In the genomic region with DNA sequence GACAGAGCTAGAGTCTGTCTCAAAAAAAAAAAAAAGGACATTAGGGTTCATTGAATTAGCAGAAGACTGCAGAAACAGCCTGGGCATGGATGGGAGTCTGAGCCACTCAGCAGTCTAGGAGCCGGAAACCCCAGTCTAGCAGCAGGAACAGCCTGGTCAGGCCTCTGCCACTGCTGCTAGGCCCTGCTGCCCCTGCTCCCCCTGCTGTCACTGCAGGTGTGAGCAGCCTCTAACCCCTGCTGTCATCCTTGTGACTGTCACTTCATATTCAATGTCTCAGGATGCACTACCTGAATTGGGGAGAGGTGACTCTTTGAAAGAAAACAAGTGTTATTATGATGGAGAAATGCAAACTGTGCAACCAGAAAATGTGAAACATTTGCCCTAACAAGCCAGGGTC, we compare ENCODE assay signal across 9 cellular contexts. TPM values are rescaled to one million over a fixed set of nuclear protein-coding genes. Genes with fewer than 3 reads are reported as not detected.
DNase-seq lines count a peak whose midpoint lies in the region; ATAC-seq, FAIRE-seq and TF ChIP-seq lines count a peak whose summit lies in the region.
"Had no signal": no experiment of that assay in that cellular context is flagged by ENCODE, and none has a peak within 500 bp of the region (broad histone marks: within the 10 kb centered on the region; RNA-seq: fewer than 3 reads in every experiment).

No MANE protein-coding gene starts in this region.

- H3K4me3 Mint-ChIP-seq in WTC11: no peak overlapping the region

- H3K27ac Mint-ChIP-seq in WTC11: peak overlapping the region; percentile 47

- ATAC-seq in WTC11 (peak; percentile 93), GM21423 (IDR thresholded peaks at IDR 0.05; ENCODE audit: unreplicated experiment) (no peak), HG03135 (IDR thresholded peaks at IDR 0.05; ENCODE audit: unreplicated experiment) (no peak)

- H3K36me3 Mint-ChIP-seq in WTC11: no peaks in the 10 kb centered on the region

- H3K9me3 Mint-ChIP-seq in WTC11: no peaks in the 10 kb centered on the region

- no peak for TF ChIP-seq POLR2A in GM12892 (IDR thresholded peaks at IDR 0.05; ENCODE audit: low read depth, low read length)

- peaks cover 40% of the 10 kb centered on the region for H3K4me1 Mint-ChIP-seq in WTC11

- DNase-seq in BE2C: peak; percentile 45
- DNase-seq in GM12892 (ENCODE audit: insufficient read length): peak; percentile 36
- DNase-seq in WTC11 (ENCODE audit: low spot score): peak; percentile 63
- DNase-seq in iPS DF 6.9 (ENCODE audit: low read depth, low spot score): peak; percentile 54
- DNase-seq in small intestine: no peak
- DNase-seq in MV-4-11 (lab: John Stamatoyannopoulos, UW): no peak

- no peaks in the 10 kb centered on the region for H3K9me3 ChIP-seq in BE2C
- no peaks in the 10 kb centered on the region for H3K9me3 ChIP-seq in iPS DF 6.9 (ENCODE audit: control insufficient read depth, insufficient read depth, low read length)
- H3K9me3 ChIP-seq in small intestine (ENCODE audit: control insufficient read depth, low read depth): no peaks in the 10 kb centered on the region

- no peaks in the 10 kb centered on the region for H3K27me3 ChIP-seq in BE2C
- H3K27me3 ChIP-seq in iPS DF 6.9 (ENCODE audit: control insufficient read depth, insufficient read depth, low read length): no peaks in the 10 kb centered on the region
- H3K27me3 ChIP-seq in small intestine (ENCODE audit: control insufficient read depth in 2 of 2, insufficient read depth in 2 of 2, low read length in 2 of 2): no peaks in the 10 kb centered on the region

- CTCF ChIA-PET in WTC11 (lab: Charles Lee): interaction anchor here (0.7 to 1.0 kb wide), 2 partner anchors 9 to 100 kb away, joined by 3 read pairs; no protein-coding TSS in a partner anchor

- WGBS in iPS DF 6.9 (ENCODE audit: insufficient coverage, insufficient read length): no CpG with 5 or more reads among the region's 1 CpG
- 42 to 78% (median 76%) methylated on average over 1 of the region's 1 CpG for WGBS in small intestine, 3 donors

- peak; percentile 50 for TF ChIP-seq CTCF in BE2C (IDR thresholded peaks at IDR 0.05; ENCODE audit: low read depth, low read length)
- no peak for TF ChIP-seq CTCF in WTC11 (IDR thresholded peaks at IDR 0.05)

- FAIRE-seq in GM12892 (lab: Jason Lieb, UNC) (no peak), small intestine (lab: Jason Lieb, UNC) (no peak)

- no peaks in the 10 kb centered on the region for H3K36me3 ChIP-seq in BE2C
- no peaks in the 10 kb centered on the region for H3K36me3 ChIP-seq in iPS DF 6.9 (ENCODE audit: control insufficient read depth, insufficient read depth, low read length)
- no peaks in the 10 kb centered on the region for H3K36me3 ChIP-seq in small intestine (ENCODE audit: control insufficient read depth in 2 of 2, insufficient read depth in 2 of 2, low read length in 2 of 2)

- H3K4me1 ChIP-seq in BE2C (no peaks in the 10 kb centered on the region), iPS DF 6.9 (ENCODE audit: control insufficient read depth, insufficient read depth, low read length) (no peaks in the 10 kb centered on the region), small intestine (ENCODE audit: control insufficient read depth in 2 of 2, insufficient read depth in 1 of 2, low read depth in 1 of 2, low read length in 1 of 2) (no peaks in the 10 kb centered on the region)

- H3K4me3 ChIP-seq in BE2C (ENCODE audit: low read depth, low read length) (no peak overlapping the region), iPS DF 6.9 (ENCODE audit: low read length) (no peak overlapping the region), small intestine (ENCODE audit: low read depth in 1 of 2, low read length in 2 of 2) (no peak overlapping the region)

- no peaks in the 10 kb centered on the region for H3K27me3 Mint-ChIP-seq in WTC11 (ENCODE audit: low read depth)

- POLR2A ChIA-PET in WTC11 (lab: Charles Lee): interaction anchor here (0.7 kb wide), 1 partner anchor 175 kb away, joined by 5 read pairs; no protein-coding TSS in a partner anchor

- H3K27ac ChIP-seq in iPS DF 6.9 (ENCODE audit: low read length) (no peak overlapping the region), small intestine (ENCODE audit: low read depth in 1 of 2, low read length in 1 of 2) (no peak overlapping the region)

TF ChIP-seq in WTC11, 78 proteins besides CTCF, POLR2A, EP300 and RAD21:
- no peak for TF ChIP-seq ZNF281 (CRISPR knock-in tag; IDR thresholded peaks at IDR 0.05)
- TF ChIP-seq, protein P1, sequence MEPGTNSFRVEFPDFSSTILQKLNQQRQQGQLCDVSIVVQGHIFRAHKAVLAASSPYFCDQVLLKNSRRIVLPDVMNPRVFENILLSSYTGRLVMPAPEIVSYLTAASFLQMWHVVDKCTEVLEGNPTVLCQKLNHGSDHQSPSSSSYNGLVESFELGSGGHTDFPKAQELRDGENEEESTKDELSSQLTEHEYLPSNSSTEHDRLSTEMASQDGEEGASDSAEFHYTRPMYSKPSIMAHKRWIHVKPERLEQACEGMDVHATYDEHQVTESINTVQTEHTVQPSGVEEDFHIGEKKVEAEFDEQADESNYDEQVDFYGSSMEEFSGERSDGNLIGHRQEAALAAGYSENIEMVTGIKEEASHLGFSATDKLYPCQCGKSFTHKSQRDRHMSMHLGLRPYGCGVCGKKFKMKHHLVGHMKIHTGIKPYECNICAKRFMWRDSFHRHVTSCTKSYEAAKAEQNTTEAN (CRISPR knock-in tag; IDR thresholded peaks at IDR 0.05): 0 out of 2 replicates have a peak, but pooled peaks have one; percentile 35
- 0 out of 2 replicates have a peak, but pooled peaks have one; percentile 61 for TF ChIP-seq FOXK1 (CRISPR knock-in tag; IDR thresholded peaks at IDR 0.05)
- TF ChIP-seq SP1 (CRISPR knock-in tag; conservative IDR thresholded peaks at IDR 0.05): 0 out of 2 replicates have a peak, but pooled peaks have one; percentile 17

RNA-seq across cellular contexts. Expression of gene DDX17, which starts 7.0 kb away (rescaled TPM):
- polyA plus RNA-seq in BE2C (2012; ENCODE audit: insufficient read depth, insufficient read length, low read depth): 237 TPM
- polyA plus RNA-seq in GM12892 (2012; ENCODE audit: missing spikeins): 218 TPM
- 399 to 507 TPM (median 489 TPM) in 3 replicates for total RNA-seq in WTC11 (2021)
- polyA plus RNA-seq in small intestine: 100 to 1,000 TPM in 2 of 3 donors, 10 to 100 TPM in 1; 72.4 to 104 (median 104) TPM

RNA-seq across cellular contexts. Expression of gene KDELR3, which starts 45.2 kb away (rescaled TPM):
- polyA plus RNA-seq in BE2C (2012; ENCODE audit: insufficient read depth, insufficient read length, low read depth): not detected
- polyA plus RNA-seq in GM12892 (2012; ENCODE audit: missing spikeins): 0.34 TPM
- total RNA-seq in WTC11 (2021): 5.7 to 10.3 TPM (median 7.7 TPM) in 3 replicates
- polyA plus RNA-seq in small intestine: 10 to 100 TPM in 1 of 3 donors, 1 to 10 TPM in 2; 6.5 to 12.3 (median 9.2) TPM

RNA-seq across cellular contexts. Expression of gene DMC1, which starts 56.9 kb away (rescaled TPM):
- polyA plus RNA-seq in BE2C (2012; ENCODE audit: insufficient read depth, insufficient read length, low read depth): 0.82 TPM
- polyA plus RNA-seq in GM12892 (2012; ENCODE audit: missing spikeins): 8.2 TPM
- 4.3 to 4.5 TPM (median 4.5 TPM) in 3 replicates for total RNA-seq in WTC11 (2021)
- under 1 TPM in 1 of 3 donors, not detected in 2; 0.70 TPM for polyA plus RNA-seq in small intestine

RNA-seq across cellular contexts. Expression of gene KCNJ4, which starts 58.1 kb away (rescaled TPM):
- polyA plus RNA-seq in BE2C (2012; ENCODE audit: insufficient read depth, insufficient read length, low read depth): not detected
- not detected for polyA plus RNA-seq in GM12892 (2012; ENCODE audit: missing spikeins)
- total RNA-seq in WTC11 (2021): 3.1 to 3.3 TPM (median 3.2 TPM) in 3 replicates
- polyA plus RNA-seq in small intestine: under 1 TPM in 1 of 3 donors, not detected in 2; 0.06 TPM
- total RNA-seq: NCI-H460 had no signal

Comparison
In these comparisons a context has a peak if more than half of its experiments do, and no peak if none do; other contexts are left out.
1. DNase-seq: peak in BE2C (single experiment), GM12892 (single experiment), WTC11 (single experiment) and iPS DF 6.9 (single experiment); none in small intestine (single experiment) and MV-4-11 (single experiment).